ENCODE assay signal across 11 cellular contexts in genomic region chr17:12089809-12090384, GRCh38.
DNase-seq lines count a peak whose midpoint lies in the region; ATAC-seq and TF ChIP-seq lines count a peak whose summit lies in the region.
"Had no signal": no experiment of that assay in that cellular context is flagged by ENCODE, and none has a peak within 500 bp of the region (broad histone marks: within the 10 kb centered on the region; RNA-seq: fewer than 3 reads in every experiment).

No MANE protein-coding gene starts in this region.

- peak; percentile 46 for DNase-seq in AG10803 (ENCODE audit: low read depth)
- DNase-seq in HT1080 (ENCODE audit: low read depth), result peak; percentile 85
- peak; percentile 20 for DNase-seq in SHP77 treated with DMSO at 0.1 percent for 48 hours (lab: John Stamatoyannopoulos, UW)
- DNase-seq in hepatic stellate cell (ENCODE audit: low spot score), result peak; percentile 49
- DNase-seq: cerebellar nuclear complex, naive B cell, NCI-H2081 treated with DMSO at 0.1 percent for 48 hours had no signal

- TF ChIP-seq CTCF in AG10803 (conservative IDR thresholded peaks at IDR 0.05; ENCODE audit: low read length), result no peak

- ATAC-seq in GM18505 (IDR thresholded peaks at IDR 0.05; ENCODE audit: unreplicated experiment) (no peak), HG02678 (IDR thresholded peaks at IDR 0.05; ENCODE audit: unreplicated experiment) (no peak), GM18520 (IDR thresholded peaks at IDR 0.05; ENCODE audit: unreplicated experiment) (no peak), HG03159 (IDR thresholded peaks at IDR 0.05; ENCODE audit: unreplicated experiment) (no peak)

- H3K4me3 ChIP-seq in AG10803 (ENCODE audit: low read length), result no peak overlapping the region

- no peak for TF ChIP-seq POLR2A in GM18505 (IDR thresholded peaks at IDR 0.05; ENCODE audit: borderline replicate concordance, extremely low read depth, insufficient read depth, insufficient read length)

Comparison
In these comparisons a context has a peak if more than half of its experiments do, and no peak if none do; other contexts are left out.
1. DNase-seq: peak in every context shown above with its lines; median percentile 85 in HT1080; 49 in hepatic stellate cell; 46 in AG10803; 20 in SHP77 treated with DMSO at 0.1 percent for 48 hours.